In genomic region chr2:231716641-231717280, GRCh38 we compare ENCODE assay signal across 1 cellular context.
TF ChIP-seq lines count a peak whose summit lies in the region.

No MANE protein-coding gene starts in this region.

TF ChIP-seq in GM23338, 12 proteins besides CTCF, POLR2A, EP300 and RAD21:
- TF ChIP-seq ZNF462 (CRISPR knock-in tag; IDR thresholded peaks at IDR 0.05) (no peak), CREB1 (CRISPR knock-in tag; IDR thresholded peaks at IDR 0.05; ENCODE audit: low read depth) (no peak), STAT1 (IDR thresholded peaks at IDR 0.05; ENCODE audit: unreplicated experiment) (no peak), EZH2 (IDR thresholded peaks at IDR 0.05; ENCODE audit: low read depth, unreplicated experiment) (no peak), ZNF331 (CRISPR knock-in tag; IDR thresholded peaks at IDR 0.05; ENCODE audit: low read depth) (no peak), JUNB (IDR thresholded peaks at IDR 0.05; ENCODE audit: unreplicated experiment) (no peak), NANOG (IDR thresholded peaks at IDR 0.05; ENCODE audit: borderline replicate concordance) (no peak), REST (IDR thresholded peaks at IDR 0.05; ENCODE audit: unreplicated experiment) (no peak), POLR2AphosphoS5 (IDR thresholded peaks at IDR 0.05; ENCODE audit: low read depth) (no peak)
